28 cellular contexts compared by ENCODE assay signal in genomic region chr2:238646281-238646680, GRCh38.
"Had no signal": no experiment of that assay in that cellular context is flagged by ENCODE, and none has a peak within 500 bp of the region (broad histone marks: within the 10 kb centered on the region; RNA-seq: fewer than 3 reads in every experiment).

No MANE protein-coding gene starts in this region.

- H3K4me1 Mint-ChIP-seq: activated CD4-positive, alpha-beta memory T cell treated with anti-CD3 and anti-CD28 coated beads, Interleukin-2, amount 10 ng/mL, durations not matched to agents 7 days and 5 days had no signal

- H3K36me3 ChIP-seq: adrenal gland, MG63, WERI-Rb-1 had no signal

- H3K9me3 Mint-ChIP-seq: activated CD4-positive, alpha-beta memory T cell treated with anti-CD3 and anti-CD28 coated beads, Interleukin-2, amount 10 ng/mL, durations not matched to agents 7 days and 5 days; activated naive CD8-positive, alpha-beta T cell treated with anti-CD3 and anti-CD28 coated beads, Interleukin-2, amount 10 ng/mL, durations not matched to agents 7 days and 5 days had no signal

- H3K36me3 Mint-ChIP-seq: activated naive CD8-positive, alpha-beta T cell treated with anti-CD3 and anti-CD28 coated beads, Interleukin-2, amount 10 ng/mL, durations not matched to agents 7 days and 5 days had no signal

- ATAC-seq: activated CD4-positive, alpha-beta T cell treated with anti-CD3 and anti-CD28 coated beads for 36 hours; Panc1; Right ventricle myocardium inferior had no signal

- H3K27me3 ChIP-seq: adrenal gland, MG63 had no signal

- H3K4me3 Mint-ChIP-seq: activated CD4-positive, alpha-beta memory T cell treated with anti-CD3 and anti-CD28 coated beads, Interleukin-2, amount 10 ng/mL, durations not matched to agents 7 days and 5 days; activated CD4-positive, alpha-beta T cell treated with anti-CD3 and anti-CD28 coated beads for 36 hours; activated naive CD8-positive, alpha-beta T cell treated with anti-CD3 and anti-CD28 coated beads, Interleukin-2, amount 10 ng/mL, durations not matched to agents 7 days and 5 days had no signal

- H3K9me3 ChIP-seq: adrenal gland, MG63 had no signal

- H3K9ac ChIP-seq: KMS-11 had no signal

- H3K4me3 ChIP-seq: adrenal gland, MG63, SK-N-MC had no signal

- DNase-seq: activated CD4-positive, alpha-beta memory T cell treated with anti-CD3 and anti-CD28 coated beads, Interleukin-2, amount 10 ng/mL, durations not matched to agents 7 days and 5 days; activated CD4-positive, alpha-beta T cell treated with anti-CD3 and anti-CD28 coated beads for 36 hours; activated CD4-positive, alpha-beta T cell treated with anti-CD3 and anti-CD28 coated beads, Interleukin-2, amount 50 U/mL, for 1 hour; activated CD8-positive, alpha-beta memory T cell treated with anti-CD3 and anti-CD28 coated beads, Interleukin-2, amount 50 U/mL, for 48 hours; activated naive CD4-positive, alpha-beta T cell treated with anti-CD3 and anti-CD28 coated beads, Interleukin-2, amount 50 U/mL, for 16 hours; activated naive CD8-positive, alpha-beta T cell treated with anti-CD3 and anti-CD28 coated beads, Interleukin-2, amount 10 ng/mL, durations not matched to agents 7 days and 5 days; activated T-cell treated with anti-CD3 and anti-CD28 coated beads, Interleukin-2, amount 50 U/mL, for 1 hour; adrenal gland; anterior cingulate cortex; MG63; MV-4-11; NCI-H1092 treated with DMSO at 0.1 percent for 48 hours; NCI-H1417 treated with DMSO at 0.1 percent for 48 hours; NCI-H1694; NCI-H2029; NCI-H2107; NCI-H2171 treated with DMSO at 0.1 percent for 48 hours; NCI-H226; NCI-H526; NCI-H774; OCI-M1; RPMI8226; T-helper 1 cell; WERI-Rb-1 had no signal

- H3K4me2 ChIP-seq: KMS-11 had no signal

- H3K27ac Mint-ChIP-seq: activated CD4-positive, alpha-beta memory T cell treated with anti-CD3 and anti-CD28 coated beads, Interleukin-2, amount 10 ng/mL, durations not matched to agents 7 days and 5 days; activated CD4-positive, alpha-beta T cell treated with anti-CD3 and anti-CD28 coated beads for 36 hours; activated naive CD8-positive, alpha-beta T cell treated with anti-CD3 and anti-CD28 coated beads, Interleukin-2, amount 10 ng/mL, durations not matched to agents 7 days and 5 days had no signal

- H3K27ac ChIP-seq: adrenal gland, KMS-11, SK-N-MC, WERI-Rb-1 had no signal
